In the genomic region with DNA sequence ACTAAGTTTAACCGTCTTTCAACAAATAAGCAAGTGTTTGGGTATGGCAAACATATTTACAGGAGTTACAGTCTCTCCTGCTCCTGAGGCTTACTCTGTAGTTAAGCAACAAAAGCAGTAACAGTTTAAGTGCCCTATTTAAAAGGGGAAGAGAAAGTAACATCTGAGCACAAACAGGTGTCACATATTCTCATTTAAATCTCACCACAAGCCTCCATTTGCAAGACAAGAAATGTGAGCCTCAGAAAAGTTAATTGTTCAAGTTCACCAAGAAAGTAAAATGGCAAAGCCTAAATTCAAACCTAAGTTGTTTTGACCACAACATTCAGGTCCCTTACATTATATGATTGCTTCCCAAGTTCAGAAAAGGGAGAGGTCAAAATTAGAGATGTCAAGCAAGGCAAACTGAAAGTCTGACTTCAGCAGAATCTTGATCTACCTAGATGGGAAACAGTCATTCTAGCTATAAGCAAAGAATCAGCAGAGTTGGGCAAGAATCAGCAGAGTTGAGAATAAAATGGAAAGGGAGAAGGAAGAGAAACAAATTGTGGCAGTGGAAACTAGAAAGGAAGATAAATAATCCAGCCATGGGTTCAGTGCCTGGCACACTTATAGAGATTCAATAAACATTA, we compare ENCODE assay signal across 9 cellular contexts.
DNase-seq lines count a peak whose midpoint lies in the region; ATAC-seq, FAIRE-seq and TF ChIP-seq lines count a peak whose summit lies in the region.
"Had no signal": no experiment of that assay in that cellular context is flagged by ENCODE, and none has a peak within 500 bp of the region (broad histone marks: within the 10 kb centered on the region; RNA-seq: fewer than 3 reads in every experiment).

No MANE protein-coding gene starts in this region.

- no peak overlapping the region for H3K27ac ChIP-seq in heart left ventricle

- no peaks in the 10 kb centered on the region for H3K9me3 ChIP-seq in heart left ventricle

- intact Hi-C loops in heart left ventricle (cut with DNase I): no loop called here

- no peak overlapping the region for H3K4me3 ChIP-seq in heart left ventricle

- no peaks in the 10 kb centered on the region for H3K27me3 ChIP-seq in heart left ventricle

- ATAC-seq in GM18873 (IDR thresholded peaks at IDR 0.05; ENCODE audit: low FRiP score, unreplicated experiment) (peak; percentile 87), HG02610 (IDR thresholded peaks at IDR 0.05; ENCODE audit: unreplicated experiment) (peak; percentile 96), HG03575 (IDR thresholded peaks at IDR 0.05; ENCODE audit: extremely low read depth, insufficient number of reproducible peaks, low FRiP score, unreplicated experiment) (peak; percentile 56), heart left ventricle (no peak)

- DNase-seq in iPS DF 4.7 (ENCODE audit: extremely low read depth, low spot score) (peak; percentile 30), NCI-H187 treated with DMSO at 0.1 percent for 48 hours (lab: John Stamatoyannopoulos, UW) (no peak), DMS79 (lab: John Stamatoyannopoulos, UW) (no peak), heart left ventricle (no peak), frontal cortex (ENCODE audit: low spot score in 2 of 2) (no peak)
- DNase-seq: aorta had no signal

- peaks cover 0 to 3% (median 0%) of the 10 kb centered on the region in 9 donors for H3K36me3 ChIP-seq in heart left ventricle

- no peak for FAIRE-seq in frontal cortex (lab: Jason Lieb, UNC)

- no peak for TF ChIP-seq POLR2A in heart left ventricle (IDR thresholded peaks at IDR 0.05)

- H3K4me1 ChIP-seq in heart left ventricle: peaks cover 0 to 18% (median 1%) of the 10 kb centered on the region in 12 donors

- no peak for TF ChIP-seq CTCF in heart left ventricle (IDR thresholded peaks at IDR 0.05)

- 88 to 94% (median 90%) methylated on average over 1 of the region's 1 CpG for WGBS in heart left ventricle, 4 donors

Comparison
In these comparisons a context has a peak if more than half of its experiments do, and no peak if none do; other contexts are left out.
1. ATAC-seq: peak in GM18873 (single experiment), HG02610 (single experiment) and HG03575 (single experiment); none in heart left ventricle (0 of 4).